Comparison of ENCODE assay signal across 28 cellular contexts in the genomic region with DNA sequence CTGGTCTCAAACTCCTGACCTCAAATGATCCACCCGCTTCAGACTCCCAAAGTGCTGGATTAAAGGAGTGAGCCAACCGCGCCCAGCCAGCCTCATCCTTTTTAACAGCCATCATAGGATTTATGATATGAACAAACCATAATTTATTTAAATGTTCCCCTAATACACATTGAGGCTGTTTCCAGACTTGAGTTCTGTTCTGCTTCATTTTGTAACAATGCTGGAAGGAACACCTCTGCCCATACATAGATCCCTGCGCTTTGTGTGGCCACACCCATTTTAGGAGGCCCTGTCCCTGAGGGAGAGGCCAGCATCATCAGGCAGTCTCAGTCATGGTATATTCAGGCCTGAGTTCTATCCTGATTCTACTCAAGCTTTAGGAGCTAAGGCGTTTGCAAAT.
"Had no signal": no experiment of that assay in that cellular context is flagged by ENCODE, and none has a peak within 500 bp of the region (broad histone marks: within the 10 kb centered on the region; RNA-seq: fewer than 3 reads in every experiment).

No MANE protein-coding gene starts in this region.

- H3K36me3 ChIP-seq: neutrophil, pancreas, prostate gland, right lobe of liver, spleen, suprapubic skin, tibial artery, upper lobe of left lung, vagina had no signal

- H3K27me3 ChIP-seq: right lobe of liver, testis, upper lobe of left lung, vagina had no signal

- H3K9me3 Mint-ChIP-seq: natural killer cell; nephron; stimulated activated memory B cell treated with anti-CD40 and anti-IgM and Interleukin-4, amounts not matched to agents 10 μg/mL and 1 μg/mL and 100 μg/mL, for 72 hours; stimulated activated naive CD8-positive, alpha-beta T cell treated with anti-CD3 and anti-CD28 coated beads, Interleukin-15, amount 100 ng/mL, for 72 hours had no signal

- H3K27ac ChIP-seq: neutrophil, pancreas, prostate gland, right lobe of liver, skin epidermis, spleen, suprapubic skin, testis, tibial artery, upper lobe of left lung, vagina had no signal

- DNase-seq: naive thymus-derived CD4-positive, alpha-beta T cell; natural killer cell; nucleus accumbens; pancreas; right cardiac atrium; right lobe of liver; spleen; stimulated activated CD4-positive, alpha-beta T cell treated with anti-CD3 and anti-CD28 coated beads, Interleukin-12 subunit alpha, Interleukin-12 subunit beta, amount 100 ng/mL, for 4 hours; stimulated activated CD4-positive, alpha-beta T cell treated with anti-CD3 and anti-CD28 coated beads, Interleukin-1b, Interleukin-23, amount 100 ng/mL, for 48 hours; stimulated activated CD4-positive, alpha-beta T cell treated with anti-CD3 and anti-CD28 coated beads, Interleukin-4, amount 100 ng/mL, for 1 hour; stimulated activated CD4-positive, alpha-beta T cell treated with anti-CD3 and anti-CD28 coated beads, Interleukin-4, amount 100 ng/mL, for 4 hours; stimulated activated CD8-positive, alpha-beta memory T cell treated with anti-CD3 and anti-CD28 coated beads, Interleukin-4, amount 100 ng/mL, for 48 hours; stimulated activated naive CD4-positive, alpha-beta T cell; stimulated activated naive CD8-positive, alpha-beta T cell treated with anti-CD3 and anti-CD28 coated beads, Interleukin-15, amount 100 ng/mL, for 72 hours; stimulated activated naive CD8-positive, alpha-beta T cell treated with anti-CD3 and anti-CD28 coated beads, Interleukin-15, Interleukin-2, amounts not matched to agents 100 U/mL and 50 U/mL, for 24 hours; substantia nigra; testis; tibial artery; trophoblast cell; upper lobe of left lung had no signal

- H3K36me3 Mint-ChIP-seq: naive thymus-derived CD4-positive, alpha-beta T cell; natural killer cell; stimulated activated memory B cell treated with anti-CD40 and anti-IgM and Interleukin-4, amounts not matched to agents 10 μg/mL and 1 μg/mL and 100 μg/mL, for 72 hours had no signal

- H3K9me3 ChIP-seq: neutrophil, pancreas, prostate gland, right lobe of liver, spleen, suprapubic skin, testis, tibial artery, upper lobe of left lung, vagina had no signal

- H3K4me2 ChIP-seq: smooth muscle cell had no signal

- H3K4me1 ChIP-seq: pancreas, prostate gland, right lobe of liver, testis, vagina had no signal

- H3K27ac Mint-ChIP-seq: naive thymus-derived CD4-positive, alpha-beta T cell; natural killer cell; nephron; stimulated activated memory B cell treated with anti-CD40 and anti-IgM and Interleukin-4, amounts not matched to agents 10 μg/mL and 1 μg/mL and 100 μg/mL, for 72 hours; stimulated activated naive CD8-positive, alpha-beta T cell treated with anti-CD3 and anti-CD28 coated beads, Interleukin-15, amount 100 ng/mL, for 72 hours had no signal

- H3K4me3 ChIP-seq: pancreas, prostate gland, right lobe of liver, skin epidermis, smooth muscle cell, spleen, suprapubic skin, testis, tibial artery, upper lobe of left lung, vagina had no signal

- H3K4me3 Mint-ChIP-seq: naive thymus-derived CD4-positive, alpha-beta T cell; natural killer cell; nephron; stimulated activated memory B cell treated with anti-CD40 and anti-IgM and Interleukin-4, amounts not matched to agents 10 μg/mL and 1 μg/mL and 100 μg/mL, for 72 hours; stimulated activated naive CD8-positive, alpha-beta T cell treated with anti-CD3 and anti-CD28 coated beads, Interleukin-15, amount 100 ng/mL, for 72 hours had no signal

- ATAC-seq: naive thymus-derived CD4-positive, alpha-beta T cell; natural killer cell; pancreas; right cardiac atrium; right lobe of liver; stimulated activated memory B cell treated with anti-CD40 and anti-IgM and Interleukin-4, amounts not matched to agents 10 μg/mL and 1 μg/mL and 100 μg/mL, for 72 hours; stimulated activated naive CD8-positive, alpha-beta T cell treated with anti-CD3 and anti-CD28 coated beads, Interleukin-15, amount 100 ng/mL, for 72 hours; stimulated activated naive CD8-positive, alpha-beta T cell treated with anti-CD3 and anti-CD28 coated beads, Interleukin-15, Interleukin-2, amounts not matched to agents 100 U/mL and 50 U/mL, for 24 hours had no signal
